In the genomic region with DNA sequence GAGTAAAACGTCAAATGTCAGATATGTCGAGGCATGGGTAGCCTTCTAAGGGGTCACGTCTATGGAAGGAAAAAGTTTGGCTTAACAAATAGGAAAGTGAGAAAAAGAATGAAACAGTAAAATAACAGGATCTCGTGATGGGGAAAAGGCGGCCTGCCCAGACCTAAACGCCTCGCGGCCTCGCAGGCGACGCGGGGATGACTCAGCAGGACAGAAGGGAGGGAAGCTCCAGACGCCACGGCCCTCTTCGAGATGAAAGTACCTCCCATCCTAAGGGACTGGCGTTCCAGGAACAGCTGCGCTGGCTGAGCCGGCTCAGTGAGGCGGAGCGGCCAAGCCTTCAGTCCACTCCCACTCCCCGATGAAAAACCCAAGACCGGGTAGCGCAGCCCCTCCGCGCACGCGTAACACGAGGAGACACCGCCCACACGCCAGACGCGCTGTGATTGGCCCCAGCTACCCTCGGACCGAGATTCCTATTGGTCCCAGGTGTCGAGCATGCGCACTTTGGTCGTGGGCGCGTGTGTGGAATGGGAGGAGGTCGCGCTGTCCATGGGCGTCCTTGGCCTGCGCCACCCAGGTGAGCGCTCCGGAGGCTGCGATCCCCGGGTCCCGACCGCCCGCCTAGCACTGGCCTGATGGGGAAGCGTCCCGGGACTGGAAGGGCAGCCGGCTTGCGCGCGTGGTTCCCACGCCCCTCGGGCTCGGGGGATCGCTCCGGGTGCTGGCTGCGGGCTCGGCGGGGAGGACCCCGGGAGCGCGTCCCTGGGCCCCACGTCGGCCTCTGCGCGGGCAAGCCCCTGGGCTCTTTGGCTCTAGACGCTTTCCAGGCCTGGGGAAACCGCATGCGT, we compare ENCODE assay signal across 8 cellular contexts.
DNase-seq lines count a peak whose midpoint lies in the region; ATAC-seq and TF ChIP-seq lines count a peak whose summit lies in the region.

No MANE protein-coding gene starts in this region.

- H3K9me3 ChIP-seq in CD4-positive, alpha-beta memory T cell (ENCODE audit: control insufficient read depth in 1 of 2, low read length in 2 of 2), result no peaks in the 10 kb centered on the region
- no peaks in the 10 kb centered on the region for H3K9me3 ChIP-seq in body of pancreas
- no peaks in the 10 kb centered on the region for H3K9me3 ChIP-seq in iPS DF 6.9 (ENCODE audit: control insufficient read depth, insufficient read depth, low read length)

- TF ChIP-seq POLR2A in body of pancreas (IDR thresholded peaks at IDR 0.05), result peak; percentile 34 to 76 (median 74)

- peaks cover 0 to 2% of the 10 kb centered on the region in 2 donors for H3K36me3 Mint-ChIP-seq in CD4-positive, alpha-beta memory T cell

- peak overlapping the region; percentile 84 to 96 (median 91) for H3K4me3 Mint-ChIP-seq in CD4-positive, alpha-beta memory T cell

- H3K9ac ChIP-seq in KMS-11, result peak overlapping the region; percentile 68

- H3K9me3 Mint-ChIP-seq in CD4-positive, alpha-beta memory T cell, result peaks cover 0 to 2% (median 0%) of the 10 kb centered on the region in 8 donors

- H4K20me1 ChIP-seq in KMS-11 (ENCODE audit: insufficient read depth), result no peaks in the 10 kb centered on the region

- CTCF ChIA-PET in CD4-positive, alpha-beta memory T cell (lab: Charles Lee; ENCODE audit: partially characterized antibody), result interaction anchor here (1.4 kb wide), 1 partner anchor 570 kb away, joined by 5 read pairs; no protein-coding TSS in a partner anchor

- peak overlapping the region; percentile 61 to 73 for H3K4me3 ChIP-seq in CD4-positive, alpha-beta memory T cell (ENCODE audit: low read length in 2 of 2)
- H3K4me3 ChIP-seq in KMS-11 (IDR thresholded peaks at IDR 0.05; ENCODE audit: insufficient read depth, low read depth, low read length) (no peak overlapping the region), body of pancreas (peak overlapping the region; percentile 48 to 69), iPS DF 6.9 (ENCODE audit: low read length) (peak overlapping the region; percentile 64; the same call in 1 of the 2 replicates)

- peak overlapping the region; percentile 29 for H3K27ac ChIP-seq in CD4-positive, alpha-beta memory T cell (ENCODE audit: low read depth, low read length)
- peak overlapping the region; percentile 77 for H3K27ac ChIP-seq in KMS-11
- peak overlapping the region in 3 of 4 donors; percentile 63 to 78 (median 76) for H3K27ac ChIP-seq in body of pancreas
- H3K27ac ChIP-seq in iPS DF 6.9 (ENCODE audit: low read length), result no peak overlapping the region

- DNase-seq in CD4-positive, alpha-beta memory T cell, result peak; percentile 76 to 88 (median 84)
- DNase-seq in T-helper 22 cell (ENCODE audit: low read depth) (peak; percentile 71), body of pancreas (peak; percentile 87 to 95 (median 94)), iPS DF 6.9 (ENCODE audit: low read depth, low spot score) (peak; percentile 52), smooth muscle cell of the brain vasculature (ENCODE audit: low read depth, low spot score) (peak; percentile 89), NAMALWA (ENCODE audit: low spot score) (no peak)

- peak; percentile 96 for ATAC-seq in GM21447 (IDR thresholded peaks at IDR 0.05; ENCODE audit: unreplicated experiment)
- ATAC-seq in body of pancreas, result peak; percentile 98

- no peaks in the 10 kb centered on the region for H3K27me3 Mint-ChIP-seq in CD4-positive, alpha-beta memory T cell

- H3K4me1 ChIP-seq in CD4-positive, alpha-beta memory T cell (ENCODE audit: insufficient read depth, low read length), result peaks cover 15% of the 10 kb centered on the region
- peaks cover 7% of the 10 kb centered on the region for H3K4me1 ChIP-seq in KMS-11 (ENCODE audit: low read depth, poor library complexity, severe bottlenecking)
- peaks cover 4% of the 10 kb centered on the region for H3K4me1 ChIP-seq in body of pancreas
- no peaks in the 10 kb centered on the region for H3K4me1 ChIP-seq in iPS DF 6.9 (ENCODE audit: control insufficient read depth, insufficient read depth, low read length)

- POLR2A ChIA-PET in CD4-positive, alpha-beta memory T cell (lab: Charles Lee; ENCODE audit: partially characterized antibody), result interaction anchor here (1.0 kb wide), 1 partner anchor 585 kb away, joined by 3 read pairs; no protein-coding TSS in a partner anchor

- intact Hi-C loops in CD4-positive, alpha-beta memory T cell (cut with micrococcal nuclease), result no loop called here
- intact Hi-C loops in body of pancreas (cut with DNase I), result no loop called here

- peaks cover 9 to 37% (median 14%) of the 10 kb centered on the region in 4 donors for H3K4me1 Mint-ChIP-seq in CD4-positive, alpha-beta memory T cell

- WGBS in body of pancreas, 2 donors, result 19 to 51% methylated on average over 18 to 74 of the region's 74 CpGs
- WGBS in iPS DF 6.9 (ENCODE audit: insufficient coverage, insufficient read length), result no CpG with 5 or more reads among the region's 74 CpGs

- peaks cover 4% of the 10 kb centered on the region; the same call in 1 of the 2 replicates for H3K79me2 ChIP-seq in KMS-11 (ENCODE audit: insufficient read depth, low read depth)

- H3K4me2 ChIP-seq in KMS-11, result peak overlapping the region; percentile 86

- peak overlapping the region; percentile 60 for H2AFZ ChIP-seq in KMS-11 (ENCODE audit: low read depth)

- H3K36me3 ChIP-seq in CD4-positive, alpha-beta memory T cell (ENCODE audit: insufficient read depth, low read length), result no peaks in the 10 kb centered on the region
- H3K36me3 ChIP-seq in KMS-11 (ENCODE audit: insufficient read depth), result no peaks in the 10 kb centered on the region
- no peaks in the 10 kb centered on the region for H3K36me3 ChIP-seq in body of pancreas (replicated peaks in 1 of 2; ENCODE audit: insufficient read depth in 1 of 2, low read depth in 2 of 2)
- no peaks in the 10 kb centered on the region for H3K36me3 ChIP-seq in iPS DF 6.9 (ENCODE audit: control insufficient read depth, insufficient read depth, low read length)

- no peaks in the 10 kb centered on the region for H3K27me3 ChIP-seq in CD4-positive, alpha-beta memory T cell (ENCODE audit: insufficient read depth, low read length)
- no peaks in the 10 kb centered on the region for H3K27me3 ChIP-seq in KMS-11 (ENCODE audit: insufficient read depth, low read depth)
- H3K27me3 ChIP-seq in body of pancreas, result no peaks in the 10 kb centered on the region
- no peaks in the 10 kb centered on the region for H3K27me3 ChIP-seq in iPS DF 6.9 (ENCODE audit: control insufficient read depth, insufficient read depth, low read length)

- TF ChIP-seq CTCF in KMS-11 (conservative IDR thresholded peaks at IDR 0.05; ENCODE audit: low read depth, low read length), result no peak
- no peak for TF ChIP-seq CTCF in body of pancreas (IDR thresholded peaks at IDR 0.05)

- peak overlapping the region; percentile 69 to 90 (median 89) for H3K27ac Mint-ChIP-seq in CD4-positive, alpha-beta memory T cell
